Comparison of ENCODE assay signal across 8 cellular contexts in genomic region chr12:91361864-91362263, GRCh38.
DNase-seq lines count a peak whose midpoint lies in the region; ATAC-seq and TF ChIP-seq lines count a peak whose summit lies in the region.

No MANE protein-coding gene starts in this region.

- H3K36me3 ChIP-seq in HCT116 (ENCODE audit: control insufficient read depth in 1 of 2, insufficient read depth in 2 of 2, low read length in 2 of 2): no peaks in the 10 kb centered on the region

- no peaks in the 10 kb centered on the region for H3K9me3 Mint-ChIP-seq in CD4-positive, alpha-beta T cell
- no peaks in the 10 kb centered on the region for H3K9me3 Mint-ChIP-seq in activated T-cell treated with anti-CD3 and anti-CD28 coated beads, Interleukin-2, amount 50 U/mL, for 72 hours

- no peaks in the 10 kb centered on the region for H3K79me2 ChIP-seq in HCT116 (ENCODE audit: insufficient read depth, low read length)

- H3K4me1 ChIP-seq in HCT116 (ENCODE audit: control insufficient read depth in 1 of 2, insufficient read depth in 2 of 2, low read length in 2 of 2): no peaks in the 10 kb centered on the region

- H3K9me3 ChIP-seq in CD4-positive, alpha-beta T cell (ENCODE audit: control insufficient read depth, low read length): no peaks in the 10 kb centered on the region
- no peaks in the 10 kb centered on the region for H3K9me3 ChIP-seq in HCT116 (ENCODE audit: control insufficient read depth in 1 of 2, insufficient read depth in 1 of 2, low read depth in 1 of 2, low read length in 2 of 2)

- TF ChIP-seq POLR2A in HCT116 (IDR thresholded peaks at IDR 0.05; ENCODE audit: borderline replicate concordance, extremely low read depth, insufficient read depth, insufficient read length): no peak

- no TSS peak for BruUV-seq in HCT116 (replicated peaks; lab: Mats Ljungman, UMichigan)

- H3K27me3 ChIP-seq in CD4-positive, alpha-beta T cell (ENCODE audit: control insufficient read depth, insufficient read depth, low read length): no peaks in the 10 kb centered on the region
- H3K27me3 ChIP-seq in HCT116 (ENCODE audit: insufficient read depth, low read length): no peaks in the 10 kb centered on the region

- peaks cover 7% of the 10 kb centered on the region for H3K27me3 Mint-ChIP-seq in CD4-positive, alpha-beta T cell
- H3K27me3 Mint-ChIP-seq in activated T-cell treated with anti-CD3 and anti-CD28 coated beads, Interleukin-2, amount 50 U/mL, for 72 hours (ENCODE audit: low read depth): no peaks in the 10 kb centered on the region

- H2AFZ ChIP-seq in HCT116 (ENCODE audit: low read depth, low read length, poor library complexity, severe bottlenecking): no peak overlapping the region

- no peaks in the 10 kb centered on the region for H4K20me1 ChIP-seq in HCT116 (ENCODE audit: insufficient read depth)

- peak; percentile 64 for TF ChIP-seq CTCF in CD4-positive, alpha-beta T cell (IDR thresholded peaks at IDR 0.05)
- TF ChIP-seq CTCF in HCT116 (IDR thresholded peaks at IDR 0.05 in 2 of 3, conservative IDR thresholded peaks at IDR 0.05 in 1 of 3; ENCODE audit: borderline replicate concordance in 1 of 3, insufficient read depth in 1 of 3, low read depth in 2 of 3, low read length in 2 of 3): peak; percentile 26 to 65 (median 51); a peak in 5 of 6 replicates
- peak; percentile 49 for TF ChIP-seq CTCF in coronary artery (IDR thresholded peaks at IDR 0.05)

- H3K4me3 Mint-ChIP-seq in CD4-positive, alpha-beta T cell: no peak overlapping the region
- H3K4me3 Mint-ChIP-seq in activated T-cell treated with anti-CD3 and anti-CD28 coated beads, Interleukin-2, amount 50 U/mL, for 72 hours: peak overlapping the region in 1 of 2 donors; percentile 39

- H3K36me3 Mint-ChIP-seq in CD4-positive, alpha-beta T cell (ENCODE audit: low read depth): no peaks in the 10 kb centered on the region
- H3K36me3 Mint-ChIP-seq in activated T-cell treated with anti-CD3 and anti-CD28 coated beads, Interleukin-2, amount 50 U/mL, for 72 hours (ENCODE audit: insufficient read depth in 2 of 2): no peaks in the 10 kb centered on the region

- POLR2A ChIA-PET in CD4-positive, alpha-beta T cell (lab: Charles Lee): no interaction called here
- POLR2A ChIA-PET in HCT116 (lab: Charles Lee): no interaction called here

- H3K4me2 ChIP-seq in HCT116 (ENCODE audit: low read length): no peak overlapping the region; the same call in 1 of the 2 replicates

- H3K27ac Mint-ChIP-seq in CD4-positive, alpha-beta T cell: no peak overlapping the region
- H3K27ac Mint-ChIP-seq in activated T-cell treated with anti-CD3 and anti-CD28 coated beads, Interleukin-2, amount 50 U/mL, for 72 hours: no peak overlapping the region

- DNase-seq in CD4-positive, alpha-beta T cell: no peak
- DNase-seq in HCT116 (ENCODE audit: low read depth, low spot score): peak; percentile 37
- peak; percentile 73 for DNase-seq in NCI-H748 (lab: John Stamatoyannopoulos, UW; ENCODE audit: unreplicated experiment)
- no peak for DNase-seq in coronary artery (ENCODE audit: low spot score)
- peak; percentile 74 for DNase-seq in myocyte (ENCODE audit: low read depth)
- DNase-seq in activated T-cell treated with anti-CD3 and anti-CD28 coated beads, Interleukin-2, amount 50 U/mL, for 72 hours: no peak
- DNase-seq in stimulated activated CD4-positive, alpha-beta T cell treated with anti-CD3 and anti-CD28 coated beads, Interleukin-12 subunit alpha, Interleukin-12 subunit beta, amount 100 ng/mL, for 4 hours: no peak
- no peak for DNase-seq in GM19238 (ENCODE audit: insufficient read length, low spot score)

- no peaks in the 10 kb centered on the region for H3K9me2 ChIP-seq in HCT116 (ENCODE audit: insufficient read depth)

- intact Hi-C loops in CD4-positive, alpha-beta T cell (cut with DNase I, micrococcal nuclease): loop anchor here (1.0 to 2.0 kb wide), 3 partner anchors 1208 to 1289 kb away; no protein-coding TSS in a partner anchor
- intact Hi-C loops in HCT116 (cut with micrococcal nuclease): no loop called here

- no peak overlapping the region for H3K27ac ChIP-seq in CD4-positive, alpha-beta T cell (ENCODE audit: low read depth, low read length)
- H3K27ac ChIP-seq in HCT116 (ENCODE audit: low read depth, low read length) (no peak overlapping the region), coronary artery (no peak overlapping the region)

- H3K4me1 Mint-ChIP-seq in CD4-positive, alpha-beta T cell (ENCODE audit: low read depth): no peaks in the 10 kb centered on the region
- no peaks in the 10 kb centered on the region for H3K4me1 Mint-ChIP-seq in activated T-cell treated with anti-CD3 and anti-CD28 coated beads, Interleukin-2, amount 50 U/mL, for 72 hours (ENCODE audit: low read depth)

- TF ChIP-seq RAD21 in HCT116 (IDR thresholded peaks at IDR 0.05; ENCODE audit: low read depth): peak; percentile 58

- no peak overlapping the region for H3K9ac ChIP-seq in HCT116 (ENCODE audit: low read length)

- ATAC-seq in CD4-positive, alpha-beta T cell (ENCODE audit: poor library complexity): no peak
- ATAC-seq in HCT116: peak; percentile 49; the same call in 1 of the 2 replicates
- ATAC-seq in activated T-cell treated with anti-CD3 and anti-CD28 coated beads, Interleukin-2, amount 50 U/mL, for 72 hours (replicated peaks in 1 of 2): no peak

- RAD21 ChIA-PET in HCT116 (lab: Charles Lee; ENCODE audit: low non-redundant PET in 1 of 2, low total read pairs in 2 of 2, uncharacterized antibody in 2 of 2, unreplicated experiment in 2 of 2): interaction anchor here in 1 of 2 experiments (0.7 kb wide), 1 partner anchor 781 kb away, joined by 3 read pairs; no protein-coding TSS in a partner anchor

- H3K4me3 ChIP-seq in HCT116 (replicated peaks in 1 of 2; ENCODE audit: low read depth in 1 of 2, low read length in 2 of 2) (no peak overlapping the region), coronary artery (no peak overlapping the region)

- CTCF ChIA-PET in CD4-positive, alpha-beta T cell (lab: Charles Lee): interaction anchor here (1.8 kb wide), 1 partner anchor 20 kb away, joined by 8 read pairs; no protein-coding TSS in a partner anchor
- CTCF ChIA-PET in HCT116 (lab: Charles Lee): interaction anchor here (0.7 to 1.7 kb wide), 6 partner anchors 9 to 1287 kb away, joined by 3 to 7 read pairs (median 3); no protein-coding TSS in a partner anchor

TF ChIP-seq in HCT116, 20 proteins besides CTCF, POLR2A, EP300 and RAD21:
- TF ChIP-seq, protein P1, sequence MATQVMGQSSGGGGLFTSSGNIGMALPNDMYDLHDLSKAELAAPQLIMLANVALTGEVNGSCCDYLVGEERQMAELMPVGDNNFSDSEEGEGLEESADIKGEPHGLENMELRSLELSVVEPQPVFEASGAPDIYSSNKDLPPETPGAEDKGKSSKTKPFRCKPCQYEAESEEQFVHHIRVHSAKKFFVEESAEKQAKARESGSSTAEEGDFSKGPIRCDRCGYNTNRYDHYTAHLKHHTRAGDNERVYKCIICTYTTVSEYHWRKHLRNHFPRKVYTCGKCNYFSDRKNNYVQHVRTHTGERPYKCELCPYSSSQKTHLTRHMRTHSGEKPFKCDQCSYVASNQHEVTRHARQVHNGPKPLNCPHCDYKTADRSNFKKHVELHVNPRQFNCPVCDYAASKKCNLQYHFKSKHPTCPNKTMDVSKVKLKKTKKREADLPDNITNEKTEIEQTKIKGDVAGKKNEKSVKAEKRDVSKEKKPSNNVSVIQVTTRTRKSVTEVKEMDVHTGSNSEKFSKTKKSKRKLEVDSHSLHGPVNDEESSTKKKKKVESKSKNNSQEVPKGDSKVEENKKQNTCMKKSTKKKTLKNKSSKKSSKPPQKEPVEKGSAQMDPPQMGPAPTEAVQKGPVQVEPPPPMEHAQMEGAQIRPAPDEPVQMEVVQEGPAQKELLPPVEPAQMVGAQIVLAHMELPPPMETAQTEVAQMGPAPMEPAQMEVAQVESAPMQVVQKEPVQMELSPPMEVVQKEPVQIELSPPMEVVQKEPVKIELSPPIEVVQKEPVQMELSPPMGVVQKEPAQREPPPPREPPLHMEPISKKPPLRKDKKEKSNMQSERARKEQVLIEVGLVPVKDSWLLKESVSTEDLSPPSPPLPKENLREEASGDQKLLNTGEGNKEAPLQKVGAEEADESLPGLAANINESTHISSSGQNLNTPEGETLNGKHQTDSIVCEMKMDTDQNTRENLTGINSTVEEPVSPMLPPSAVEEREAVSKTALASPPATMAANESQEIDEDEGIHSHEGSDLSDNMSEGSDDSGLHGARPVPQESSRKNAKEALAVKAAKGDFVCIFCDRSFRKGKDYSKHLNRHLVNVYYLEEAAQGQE (IDR thresholded peaks at IDR 0.05; ENCODE audit: low read depth): no peak
- TF ChIP-seq SRF (IDR thresholded peaks at IDR 0.05; ENCODE audit: low read depth): no peak
- TF ChIP-seq MAX (IDR thresholded peaks at IDR 0.05): no peak
- TF ChIP-seq, protein P2, sequence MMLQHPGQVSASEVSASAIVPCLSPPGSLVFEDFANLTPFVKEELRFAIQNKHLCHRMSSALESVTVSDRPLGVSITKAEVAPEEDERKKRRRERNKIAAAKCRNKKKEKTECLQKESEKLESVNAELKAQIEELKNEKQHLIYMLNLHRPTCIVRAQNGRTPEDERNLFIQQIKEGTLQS (IDR thresholded peaks at IDR 0.05): no peak
- TF ChIP-seq ZNF274 (IDR thresholded peaks at IDR 0.05; ENCODE audit: low read depth, low read length): no peak
- TF ChIP-seq EZH2 (IDR thresholded peaks at IDR 0.05): no peak
- TF ChIP-seq ELF1 (IDR thresholded peaks at IDR 0.05; ENCODE audit: borderline replicate concordance, low read depth): no peak
- no peak for TF ChIP-seq SIN3A (IDR thresholded peaks at IDR 0.05; ENCODE audit: low read depth)
- no peak for TF ChIP-seq EGR1 (IDR thresholded peaks at IDR 0.05; ENCODE audit: low read depth)
- no peak for TF ChIP-seq CBX3 (IDR thresholded peaks at IDR 0.05; ENCODE audit: low read depth)
- TF ChIP-seq POLR2AphosphoS5 (IDR thresholded peaks at IDR 0.05; ENCODE audit: low read depth, low read length): no peak
- TF ChIP-seq ZFX (IDR thresholded peaks at IDR 0.05): no peak
- TF ChIP-seq EZH2phosphoT487 (IDR thresholded peaks at IDR 0.05; ENCODE audit: borderline replicate concordance): no peak
- TF ChIP-seq FOSL1 (IDR thresholded peaks at IDR 0.05; ENCODE audit: low read depth): no peak
- no peak for TF ChIP-seq JUND (IDR thresholded peaks at IDR 0.05)
- no peak for TF ChIP-seq TCF7L2 (IDR thresholded peaks at IDR 0.05; ENCODE audit: borderline replicate concordance, extremely low read depth, insufficient read depth, insufficient read length)
- TF ChIP-seq SP1 (IDR thresholded peaks at IDR 0.05; ENCODE audit: low read depth): no peak

Comparison
In these comparisons a context has a peak if more than half of its experiments do, and no peak if none do; other contexts are left out.
1. DNase-seq: peak in HCT116 (single experiment), NCI-H748 (single experiment) and myocyte (single experiment); none in CD4-positive, alpha-beta T cell (0 of 10), coronary artery (single experiment), activated T-cell treated with anti-CD3 and anti-CD28 coated beads, Interleukin-2, amount 50 U/mL, for 72 hours (0 of 2), stimulated activated CD4-positive, alpha-beta T cell treated with anti-CD3 and anti-CD28 coated beads, Interleukin-12 subunit alpha, Interleukin-12 subunit beta, amount 100 ng/mL, for 4 hours (single experiment) and GM19238 (single experiment).
2. Peak in every context shown above with its lines, with median percentiles within 50 percentile points of each other: CTCF ChIP-seq.